In genomic region chr7:112421666-112422486, GRCh38 we compare ENCODE assay signal across 8 cellular contexts. TPM values are rescaled to one million over a fixed set of nuclear protein-coding genes. Genes with fewer than 3 reads are reported as not detected.
A peak's percentile ranks its signal among the peaks of the same experiment; 100 is the strongest.
DNase-seq lines count a peak whose midpoint lies in the region; ATAC-seq, FAIRE-seq and TF ChIP-seq lines count a peak whose summit lies in the region.

No MANE protein-coding gene starts in this region.

- H3K27ac Mint-ChIP-seq in progenitor cell of endocrine pancreas, result peak overlapping the region; percentile 18

- DNase-seq in GM12878 (ENCODE audit: low read depth, low spot score), result no peak
- no peak for DNase-seq in progenitor cell of endocrine pancreas (ENCODE audit: low spot score, unreplicated experiment)
- no peak for DNase-seq in COLO829 (ENCODE audit: low spot score)
- no peak for DNase-seq in transverse colon
- DNase-seq in cerebellar cortex (ENCODE audit: low spot score), result no peak
- DNase-seq in T1000 (lab: John Stamatoyannopoulos, UW), result no peak

- no peaks in the 10 kb centered on the region for H3F3A ChIP-seq in Loucy (ENCODE audit: low read depth)

- ATAC-seq in GM18909 (IDR thresholded peaks at IDR 0.05; ENCODE audit: poor library complexity, unreplicated experiment) (peak; percentile 62), GM12878 (no peak)

- H2AFZ ChIP-seq in Loucy (ENCODE audit: low read length), result peak overlapping the region; percentile 63
- H2AFZ ChIP-seq in GM12878 (ENCODE audit: control insufficient read depth, low read depth, low read length), result peak overlapping the region; percentile 41

- intact Hi-C loops in GM12878 (cut with micrococcal nuclease; ENCODE audit: unreplicated experiment) (no loop called here), transverse colon (cut with DNase I; ENCODE audit: low total_unique reads) (no loop called here)

- H3K9me3 ChIP-seq in Loucy (ENCODE audit: insufficient read depth, low read depth, low read length) (no peaks in the 10 kb centered on the region), GM12878 (replicated peaks; ENCODE audit: control insufficient read depth, insufficient read depth, low read length) (no peaks in the 10 kb centered on the region), transverse colon (no peaks in the 10 kb centered on the region)

- no peak for TF ChIP-seq RAD21 in GM12878 (IDR thresholded peaks at IDR 0.05; ENCODE audit: insufficient read depth, low read depth, low read length)

- no peaks in the 10 kb centered on the region for H3K9me2 ChIP-seq in Loucy (replicated peaks; ENCODE audit: low read depth, low read length)

- H3K4me2 ChIP-seq in Loucy (ENCODE audit: low read depth, low read length, poor library complexity, severe bottlenecking) (peak overlapping the region; percentile 71), GM12878 (ENCODE audit: control insufficient read depth, insufficient read depth) (no peak overlapping the region)

- BruUV-seq in GM12878 (replicated peaks; lab: Mats Ljungman, UMichigan), result no TSS peak

- CTCF ChIA-PET in GM12878 (lab: Yijun Ruan, JAX), result interaction anchor here (1.3 kb wide), 1 partner anchor 31 kb away, joined by 3 read pairs; no protein-coding TSS in a partner anchor

- no peaks in the 10 kb centered on the region for H4K20me1 ChIP-seq in Loucy (ENCODE audit: insufficient read depth, low read length, poor library complexity, severe bottlenecking)
- no peaks in the 10 kb centered on the region for H4K20me1 ChIP-seq in GM12878 (ENCODE audit: control insufficient read depth, insufficient read depth)

- in situ Hi-C loops in GM12878 (cut with MboI) (no loop called here), transverse colon (cut with MboI; ENCODE audit: low pct_ligation_motif_present in 1 of 4, low pct_unique_long_range_greater_than_20kb in 1 of 4, low sequenced_read_pairs in 3 of 4) (loop anchor here in 3 of 4 donors (25.0 kb wide), 1 partner anchor 660 kb away; no protein-coding TSS in a partner anchor)

- TF ChIP-seq POLR2A in GM12878 (IDR thresholded peaks at IDR 0.05; ENCODE audit: low read depth, low read length) (no peak), transverse colon (IDR thresholded peaks at IDR 0.05) (no peak)

- TF ChIP-seq CTCF in Loucy (conservative IDR thresholded peaks at IDR 0.05; ENCODE audit: low read length), result peak; percentile 38
- no peak for TF ChIP-seq CTCF in GM12878 (IDR thresholded peaks at IDR 0.05 in 2 of 3, conservative IDR thresholded peaks at IDR 0.05 in 1 of 3; ENCODE audit: control insufficient read depth in 2 of 3, extremely low read depth in 1 of 3, insufficient read depth in 1 of 3, low read depth in 3 of 3, low read length in 3 of 3)
- no peak for TF ChIP-seq CTCF in progenitor cell of endocrine pancreas (IDR thresholded peaks at IDR 0.05; ENCODE audit: unreplicated experiment)
- TF ChIP-seq CTCF in transverse colon (IDR thresholded peaks at IDR 0.05), result no peak

- H3K9ac ChIP-seq in Loucy (ENCODE audit: low read depth, low read length, poor library complexity, severe bottlenecking) (peak overlapping the region; percentile 51), GM12878 (ENCODE audit: control insufficient read depth, insufficient read depth, low read length) (no peak overlapping the region)

- TF ChIP-seq EP300 in GM12878 (IDR thresholded peaks at IDR 0.05; ENCODE audit: borderline replicate concordance in 1 of 2, control insufficient read depth in 1 of 2, low read depth in 2 of 2, low read length in 2 of 2) (no peak), transverse colon (IDR thresholded peaks at IDR 0.05; ENCODE audit: low read depth) (no peak)

- H3K27me3 ChIP-seq in Loucy (ENCODE audit: insufficient read depth, low read length, poor library complexity, severe bottlenecking) (no peaks in the 10 kb centered on the region), GM12878 (replicated peaks in 1 of 2; ENCODE audit: control insufficient read depth in 2 of 2, insufficient read depth in 2 of 2, low read length in 1 of 2) (no peaks in the 10 kb centered on the region), transverse colon (no peaks in the 10 kb centered on the region)

- peaks cover 4% of the 10 kb centered on the region for H3K9me3 Mint-ChIP-seq in progenitor cell of endocrine pancreas (ENCODE audit: low read depth)

- no peaks in the 10 kb centered on the region for H3K79me2 ChIP-seq in Loucy (ENCODE audit: insufficient read depth, low read length)
- no peaks in the 10 kb centered on the region for H3K79me2 ChIP-seq in GM12878 (ENCODE audit: control insufficient read depth, insufficient read depth, low read length)

- peak; percentile 44 for FAIRE-seq in GM12878 (lab: Jason Lieb, UNC)

- H3K4me1 ChIP-seq in Loucy (ENCODE audit: insufficient read depth, low read length, poor library complexity, severe bottlenecking) (peaks cover 45% of the 10 kb centered on the region), GM12878 (ENCODE audit: control insufficient read depth, insufficient read depth, low read length) (peaks cover 8% of the 10 kb centered on the region; the same call in 1 of the 2 replicates), transverse colon (peaks cover 0 to 15% (median 12%) of the 10 kb centered on the region in 4 donors)

- WGBS in GM12878 (ENCODE audit: insufficient coverage, insufficient replicate concordance, low lambda C conversion rate, missing lambda C conversion rate), result 38% methylated on average over 9 of the region's 9 CpGs
- 67 to 75% methylated on average over 7 to 9 of the region's 9 CpGs for WGBS in transverse colon (ENCODE audit: low coverage in 1 of 2), 2 donors

- RAD21 ChIA-PET in GM12878 (lab: Charles Lee; ENCODE audit: unreplicated experiment), result no interaction called here

- SMC1A ChIA-PET in GM12878 (lab: Charles Lee; ENCODE audit: uncharacterized antibody, unreplicated experiment), result interaction anchor here (1.2 kb wide), 1 partner anchor 25 kb away, joined by 3 read pairs; no protein-coding TSS in a partner anchor

- no peaks in the 10 kb centered on the region for H3K36me3 ChIP-seq in Loucy (ENCODE audit: insufficient read depth, low read length)
- H3K36me3 ChIP-seq in GM12878 (ENCODE audit: control insufficient read depth in 2 of 2, insufficient read depth in 2 of 2, low read length in 1 of 2), result no peaks in the 10 kb centered on the region
- H3K36me3 ChIP-seq in transverse colon, result no peaks in the 10 kb centered on the region

- peaks cover 2% of the 10 kb centered on the region for H3K36me3 Mint-ChIP-seq in progenitor cell of endocrine pancreas (ENCODE audit: insufficient read depth)

- H3K27me3 Mint-ChIP-seq in progenitor cell of endocrine pancreas, result no peaks in the 10 kb centered on the region

- H3K4me1 Mint-ChIP-seq in progenitor cell of endocrine pancreas (ENCODE audit: low read depth), result peaks cover 12% of the 10 kb centered on the region

- no peak overlapping the region for H3K4me3 Mint-ChIP-seq in progenitor cell of endocrine pancreas (ENCODE audit: low read depth)

- H3K27ac ChIP-seq in GM12878 (ENCODE audit: control insufficient read depth, insufficient read depth) (no peak overlapping the region), transverse colon (no peak overlapping the region)

- POLR2A ChIA-PET in GM12878 (lab: Charles Lee), result interaction anchor here (0.5 kb wide), 1 partner anchor 61 kb away, joined by 3 read pairs; no protein-coding TSS in a partner anchor

- H3K4me3 ChIP-seq in Loucy (ENCODE audit: low read length, poor library complexity, severe bottlenecking) (peak overlapping the region; percentile 55), GM12878 (no peak overlapping the region), transverse colon (no peak overlapping the region)

TF ChIP-seq in GM12878, 131 proteins besides CTCF, POLR2A, EP300 and RAD21 (continues in another document):
- TF ChIP-seq ESRRA (IDR thresholded peaks at IDR 0.05; ENCODE audit: low read length), result no peak

RNA-seq across cellular contexts. Expression of gene IFRD1, which starts 28.4 kb away (rescaled TPM):
- total RNA-seq in GM12878 (2013; cell fraction: nucleolus; rRNA removed), result 67.1 and 76.4 TPM in 2 replicates
- total RNA-seq in GM12878 (2014; rRNA removed), result 21.7 and 26.2 TPM in 2 replicates
- 19.7 and 21.9 TPM in 2 replicates for total RNA-seq in GM12878 (2014; rRNA removed; fragmentation: Illumina TruSeq; extraction: Trizol)
- 20.0 and 20.1 TPM in 2 replicates for total RNA-seq in GM12878 (2021)
- 8.8 TPM for polyA plus RNA-seq in GM12878 (2011; ENCODE audit: low read depth)
- polyA plus RNA-seq in GM12878 (2011; rRNA removed), result 31.1 and 47.8 TPM in 2 replicates
- polyA plus RNA-seq in GM12878 (2011; cell fraction: cytosol; rRNA removed), result 9.4 and 10.3 TPM in 2 replicates
- 35.5 and 39.5 TPM in 2 replicates for polyA plus RNA-seq in GM12878 (2011; cell fraction: nucleus; rRNA removed)
- 19.1 and 25.5 TPM in 2 replicates for polyA plus RNA-seq in GM12878 (2012)
- polyA plus RNA-seq in GM12878 (2014; fragmentation: Illumina TruSeq; extraction: Trizol), result 16.8 and 17.5 TPM in 2 replicates
- 10 to 100 TPM in 1 of 2 experiments, 1 to 10 TPM in 1; 9.6 to 12.0 TPM for polyA plus RNA-seq in GM12878 (2014; fragmentation: Nextera tagmentation; extraction: Ambion mirVana)
- polyA plus RNA-seq in GM12878 (2014; rRNA removed), result 18.6 and 18.7 TPM in 2 replicates
- polyA plus RNA-seq in GM12878 (2016; fragmentation: Nextera tagmentation; extraction: Ambion mirVana), result 10 to 100 TPM; 25.2 to 25.4 TPM
- polyA minus RNA-seq in GM12878 (2011; rRNA and poly(A)+ RNA removed), result 18.9 and 25.7 TPM in 2 replicates
- 6.7 and 13.1 TPM in 2 replicates for polyA minus RNA-seq in GM12878 (2011; cell fraction: cytosol; rRNA and poly(A)+ RNA removed)
- 40.0 and 55.1 TPM in 2 replicates for polyA minus RNA-seq in GM12878 (2011; cell fraction: nucleus; rRNA and poly(A)+ RNA removed)
- total RNA-seq in progenitor cell of endocrine pancreas, result 76.6 and 82.4 TPM in 2 replicates
- total RNA-seq in transverse colon, result 10 to 100 TPM; 23.3 to 92.7 (median 52.0) TPM

RNA-seq across cellular contexts. Expression of gene LSMEM1, which starts 58.9 kb away (rescaled TPM):
- total RNA-seq in GM12878 (2013; cell fraction: nucleolus; rRNA removed), result 0.44 and 0.86 TPM in 2 replicates
- 0.11 and 0.17 TPM in 2 replicates for total RNA-seq in GM12878 (2014; rRNA removed)
- total RNA-seq in GM12878 (2014; rRNA removed; fragmentation: Illumina TruSeq; extraction: Trizol), result 0.27 and 0.32 TPM in 2 replicates
- total RNA-seq in GM12878 (2021), result 0.18 and 0.21 TPM in 2 replicates
- 0.31 TPM for polyA plus RNA-seq in GM12878 (2011; ENCODE audit: low read depth)
- polyA plus RNA-seq in GM12878 (2011; rRNA removed), result 0.67 and 1.1 TPM in 2 replicates
- polyA plus RNA-seq in GM12878 (2011; cell fraction: cytosol; rRNA removed), result 0.08 and 0.28 TPM in 2 replicates
- polyA plus RNA-seq in GM12878 (2011; cell fraction: nucleus; rRNA removed), result 1.1 and 1.2 TPM in 2 replicates
- 0.42 and 0.55 TPM in 2 replicates for polyA plus RNA-seq in GM12878 (2012)
- 0.26 TPM in 1 of 2 replicates, not detected in the other for polyA plus RNA-seq in GM12878 (2014; fragmentation: Illumina TruSeq; extraction: Trizol)
- polyA plus RNA-seq in GM12878 (2014; fragmentation: Nextera tagmentation; extraction: Ambion mirVana), result under 1 TPM; 0.11 to 0.23 TPM
- 0.47 and 0.63 TPM in 2 replicates for polyA plus RNA-seq in GM12878 (2014; rRNA removed)
- under 1 TPM; 0.33 to 0.66 TPM for polyA plus RNA-seq in GM12878 (2016; fragmentation: Nextera tagmentation; extraction: Ambion mirVana)
- not detected in 2 replicates for polyA minus RNA-seq in GM12878 (2011; rRNA and poly(A)+ RNA removed)
- not detected in 2 replicates for polyA minus RNA-seq in GM12878 (2011; cell fraction: cytosol; rRNA and poly(A)+ RNA removed)
- 0.48 and 0.96 TPM in 2 replicates for polyA minus RNA-seq in GM12878 (2011; cell fraction: nucleus; rRNA and poly(A)+ RNA removed)
- total RNA-seq in progenitor cell of endocrine pancreas, result 3.6 and 4.6 TPM in 2 replicates
- total RNA-seq in transverse colon, result 1 to 10 TPM in 1 of 4 donors, under 1 TPM in 1, not detected in 2; 0.96 to 4.0 TPM
